Comparison of ENCODE assay signal across 10 cellular contexts in the genomic region with DNA sequence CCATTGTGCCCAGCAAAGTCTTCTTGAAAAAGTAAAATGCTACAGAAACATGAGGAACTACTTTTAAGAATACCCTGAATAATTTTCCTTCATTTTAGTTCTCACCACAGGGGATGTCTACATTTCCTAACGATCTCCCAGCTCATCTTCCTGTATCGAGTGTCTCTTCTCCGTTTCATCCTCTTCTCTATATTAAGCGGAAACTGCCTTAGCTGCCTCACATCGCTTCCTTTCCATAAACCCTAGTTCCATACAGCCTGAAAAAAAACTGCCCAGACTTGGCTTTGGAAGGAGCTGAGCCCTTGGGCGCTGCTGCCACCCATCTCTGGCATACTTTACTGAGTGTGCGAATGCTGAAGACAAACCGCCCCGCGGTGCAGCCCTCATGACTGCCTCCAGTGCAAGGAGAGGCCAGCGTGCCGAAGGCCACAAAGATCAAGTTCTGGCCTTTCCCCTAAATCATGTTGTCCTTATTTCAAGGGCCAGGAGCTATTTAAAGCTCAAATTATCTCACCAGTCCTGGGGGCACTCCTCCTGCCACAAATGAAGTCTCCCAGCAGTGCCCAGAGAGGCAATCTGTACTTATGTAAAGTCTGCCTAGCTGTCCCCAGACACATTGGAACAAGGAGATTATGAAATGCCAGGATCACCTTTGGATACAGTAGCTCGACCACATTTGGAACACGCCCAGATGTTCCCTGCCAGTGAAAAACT. TPM values are rescaled to one million over a fixed set of nuclear protein-coding genes. Genes with fewer than 3 reads are reported as not detected.
A peak's percentile ranks its signal among the peaks of the same experiment; 100 is the strongest.
DNase-seq lines count a peak whose midpoint lies in the region; ATAC-seq, FAIRE-seq and TF ChIP-seq lines count a peak whose summit lies in the region.
"Had no signal": no experiment of that assay in that cellular context is flagged by ENCODE, and none has a peak within 500 bp of the region (broad histone marks: within the 10 kb centered on the region; RNA-seq: fewer than 3 reads in every experiment).

No MANE protein-coding gene starts in this region.

- intact Hi-C loops in esophagus muscularis mucosa (cut with DNase I) = no loop called here

- H3K4me1 ChIP-seq in esophagus muscularis mucosa (peaks cover 63 to 81% (median 74%) of the 10 kb centered on the region in 4 donors), thoracic aorta (ENCODE audit: control insufficient read depth in 1 of 2, low read depth in 2 of 2) (peaks cover 35 to 68% of the 10 kb centered on the region in 2 donors)

- H3K27me3 ChIP-seq in esophagus muscularis mucosa (no peaks in the 10 kb centered on the region), thoracic aorta (replicated peaks; ENCODE audit: insufficient read depth) (no peaks in the 10 kb centered on the region)
- H3K27me3 ChIP-seq: brain microvascular endothelial cell had no signal

- no peak for FAIRE-seq in H54 (lab: Jason Lieb, UNC)

- H3K27ac ChIP-seq in SK-N-MC (peak overlapping the region; percentile 26), esophagus muscularis mucosa (replicated peaks in 1 of 4) (peak overlapping the region; percentile 6 to 66 (median 50)), thoracic aorta (peak overlapping the region; percentile 60 to 61)
- H3K27ac ChIP-seq: brain microvascular endothelial cell had no signal

- DNase-seq in SK-N-MC (ENCODE audit: low read depth, low spot score) (no peak), esophagus muscularis mucosa (ENCODE audit: extremely low spot score) (no peak), mesenteric fat pad (ENCODE audit: low spot score) (peak; percentile 88), thoracic aorta (ENCODE audit: low spot score) (no peak), H54 (ENCODE audit: insufficient read length, low spot score) (no peak), DMS114 treated with DMSO at 0.1 percent for 48 hours (lab: John Stamatoyannopoulos, UW; ENCODE audit: unreplicated experiment) (no peak)
- DNase-seq in activated CD4-positive, alpha-beta T cell treated with anti-CD3 and anti-CD28 coated beads for 1 hour = no peak
- DNase-seq: brain microvascular endothelial cell; KG1; stimulated activated CD4-positive, alpha-beta T cell treated with anti-CD3 and anti-CD28 coated beads, Interleukin-4, amount 100 ng/mL, for 1 hour had no signal

- H3K9ac ChIP-seq in SK-N-MC (ENCODE audit: insufficient read length) = no peak overlapping the region

- H3K36me3 ChIP-seq in SK-N-MC (ENCODE audit: insufficient read depth, low read length) = peaks cover 84% of the 10 kb centered on the region
- H3K36me3 ChIP-seq in esophagus muscularis mucosa = peaks cover 12 to 20% (median 14%) of the 10 kb centered on the region in 4 donors
- H3K36me3 ChIP-seq in thoracic aorta = peaks cover 11% of the 10 kb centered on the region

- no peak for ATAC-seq in thoracic aorta (ENCODE audit: insufficient number of reproducible peaks, low FRiP score, low read depth)

- H3K9me3 ChIP-seq in SK-N-MC (ENCODE audit: low read depth, low read length) = no peaks in the 10 kb centered on the region
- no peaks in the 10 kb centered on the region for H3K9me3 ChIP-seq in esophagus muscularis mucosa
- no peaks in the 10 kb centered on the region for H3K9me3 ChIP-seq in thoracic aorta

- no peak for TF ChIP-seq EP300 in esophagus muscularis mucosa (IDR thresholded peaks at IDR 0.05)

- TF ChIP-seq CTCF in esophagus muscularis mucosa (IDR thresholded peaks at IDR 0.05) = no peak
- TF ChIP-seq CTCF in thoracic aorta (IDR thresholded peaks at IDR 0.05) = no peak

- TF ChIP-seq POLR2A in esophagus muscularis mucosa (IDR thresholded peaks at IDR 0.05; ENCODE audit: low read depth) (no peak), H54 (IDR thresholded peaks at IDR 0.05; ENCODE audit: low read depth, low read length) (no peak)

- 63% methylated on average over 14 of the region's 14 CpGs for WGBS in esophagus muscularis mucosa

- no peak overlapping the region for H3K4me3 ChIP-seq in SK-N-MC
- no peak overlapping the region for H3K4me3 ChIP-seq in esophagus muscularis mucosa
- H3K4me3 ChIP-seq in thoracic aorta = peak overlapping the region; percentile 9

RNA-seq across cellular contexts. Expression of gene YWHAG, which starts 25.2 kb away (rescaled TPM):
- total RNA-seq in esophagus muscularis mucosa = 10 to 100 TPM; 55.7 to 91.6 (median 73.7) TPM
- 297 TPM for total RNA-seq in mesenteric fat pad
- total RNA-seq in thoracic aorta = 100 to 1,000 TPM in 1 of 2 donors, 10 to 100 TPM in 1; 63.2 to 129 TPM

RNA-seq across cellular contexts. Expression of gene HSPB1, which starts 31.1 kb away (rescaled TPM):
- total RNA-seq in esophagus muscularis mucosa = 1,000 to 10,000 TPM in 3 of 4 donors, 100 to 1,000 TPM in 1; 927 to 2,513 (median 1,694) TPM
- total RNA-seq in mesenteric fat pad = 813 TPM
- 1,000 to 10,000 TPM; 1,835 to 2,623 TPM for total RNA-seq in thoracic aorta
